In genomic region chr19:19464339-19465098, GRCh38 we compare ENCODE assay signal across 8 cellular contexts. TPM values are rescaled to one million over a fixed set of nuclear protein-coding genes. Genes with fewer than 3 reads are reported as not detected.
DNase-seq lines count a peak whose midpoint lies in the region; ATAC-seq, FAIRE-seq and TF ChIP-seq lines count a peak whose summit lies in the region.

No MANE protein-coding gene starts in this region.

- peaks cover 0 to 18% (median 0%) of the 10 kb centered on the region in 3 donors for H3K9me3 ChIP-seq in adrenal gland (replicated peaks in 1 of 3)
- H3K9me3 ChIP-seq in hepatocyte (ENCODE audit: low read depth): peaks cover 22% of the 10 kb centered on the region
- no peaks in the 10 kb centered on the region for H3K9me3 ChIP-seq in testis

- ATAC-seq in GM19035 (IDR thresholded peaks at IDR 0.05; ENCODE audit: unreplicated experiment): no peak
- no peak for ATAC-seq in GM21825 (IDR thresholded peaks at IDR 0.05; ENCODE audit: unreplicated experiment)

- H3K36me3 ChIP-seq in adrenal gland (replicated peaks in 1 of 2): peaks cover 0 to 15% of the 10 kb centered on the region in 2 donors
- peaks cover 8% of the 10 kb centered on the region for H3K36me3 ChIP-seq in hepatocyte (replicated peaks; ENCODE audit: insufficient read depth, low read depth)
- no peaks in the 10 kb centered on the region for H3K36me3 ChIP-seq in testis (ENCODE audit: low read depth, missing control alignments)

- H3K79me2 ChIP-seq in hepatocyte: peaks cover 83% of the 10 kb centered on the region

- DNase-seq in GM03348 (ENCODE audit: low spot score) (peak; percentile 36), adrenal gland (peak in 4 of 7 donors; percentile 65 to 73 (median 66)), hepatocyte (ENCODE audit: low spot score) (peak; percentile 90), retinal pigment epithelial cell (ENCODE audit: low read depth) (peak; percentile 69), urothelium cell line (ENCODE audit: low spot score) (no peak), testis (no peak)

- H2AFZ ChIP-seq in hepatocyte: no peak overlapping the region

- intact Hi-C loops in adrenal gland (cut with DNase I): no loop called here
- intact Hi-C loops in testis (cut with DNase I; ENCODE audit: low total_unique reads): no loop called here

- TF ChIP-seq CTCF in adrenal gland (IDR thresholded peaks at IDR 0.05) (no peak), hepatocyte (IDR thresholded peaks at IDR 0.05; ENCODE audit: poor library complexity) (no peak), retinal pigment epithelial cell (conservative IDR thresholded peaks at IDR 0.05; ENCODE audit: low read depth, low read length) (no peak), testis (IDR thresholded peaks at IDR 0.05) (no peak)

- no peaks in the 10 kb centered on the region for H3K27me3 ChIP-seq in adrenal gland
- H3K27me3 ChIP-seq in hepatocyte: no peaks in the 10 kb centered on the region
- no peaks in the 10 kb centered on the region for H3K27me3 ChIP-seq in testis

- FAIRE-seq in urothelium cell line (lab: Jason Lieb, UNC): no peak

- 50 to 66% (median 55%) methylated on average over 13 of the region's 13 CpGs for WGBS in adrenal gland, 4 donors
- WGBS in hepatocyte (ENCODE audit: low lambda C conversion rate, missing lambda C conversion rate): 32% methylated on average over 13 of the region's 13 CpGs
- 59 to 60% methylated on average over 13 of the region's 13 CpGs for WGBS in testis, 2 donors

- peaks cover 50 to 54% of the 10 kb centered on the region in 2 donors for H3K4me1 ChIP-seq in adrenal gland (replicated peaks in 1 of 2)
- H3K4me1 ChIP-seq in hepatocyte (ENCODE audit: insufficient read depth): peaks cover 48% of the 10 kb centered on the region
- H3K4me1 ChIP-seq in testis: peaks cover 48% of the 10 kb centered on the region

- no peak overlapping the region for H3K4me3 ChIP-seq in adrenal gland
- H3K4me3 ChIP-seq in hepatocyte: no peak overlapping the region
- no peak overlapping the region for H3K4me3 ChIP-seq in retinal pigment epithelial cell (ENCODE audit: low read length)
- no peak overlapping the region for H3K4me3 ChIP-seq in testis

- H4K20me1 ChIP-seq in hepatocyte (ENCODE audit: insufficient read depth, poor library complexity, severe bottlenecking): peaks cover 14% of the 10 kb centered on the region

- peak overlapping the region; percentile 55 for H3K4me2 ChIP-seq in hepatocyte

- no peaks in the 10 kb centered on the region for H3K9me2 ChIP-seq in hepatocyte (replicated peaks; ENCODE audit: insufficient read depth)

- H3K27ac ChIP-seq in adrenal gland (peak overlapping the region in 4 of 5 donors; percentile 25 to 92 (median 73)), hepatocyte (peak overlapping the region; percentile 94), testis (peak overlapping the region in 1 of 2 donors; percentile 41)

- TF ChIP-seq POLR2A in adrenal gland (IDR thresholded peaks at IDR 0.05): no peak
- no peak for TF ChIP-seq POLR2A in testis (IDR thresholded peaks at IDR 0.05)

RNA-seq across cellular contexts. Expression of gene TSSK6, which starts 50.8 kb away (rescaled TPM):
- 10 to 100 TPM in 1 of 8 donors, 1 to 10 TPM in 6, under 1 TPM in 1; 0.95 to 50.5 (median 3.6) TPM for total RNA-seq in adrenal gland
- 1 to 10 TPM in 1 of 3 donors, under 1 TPM in 1, not detected in 1; 0.37 to 1.0 TPM for polyA plus RNA-seq in adrenal gland
- 0.87 and 1.1 TPM in 2 replicates for total RNA-seq in hepatocyte
- 1.3 TPM in 1 of 2 replicates, not detected in the other for polyA plus RNA-seq in hepatocyte
- 100 to 1,000 TPM; 117 to 722 TPM for total RNA-seq in testis
- 125 TPM for polyA plus RNA-seq in testis (ENCODE audit: insufficient read depth, low read depth, low replicate concordance)

RNA-seq across cellular contexts. Expression of gene NDUFA13, which starts 51.5 kb away (rescaled TPM):
- total RNA-seq in adrenal gland (100 to 1,000 TPM in 6 of 8 donors, 10 to 100 TPM in 2; 17.0 to 416 (median 281) TPM), hepatocyte (46.3 and 80.4 TPM in 2 replicates), testis (100 to 1,000 TPM; 210 to 283 TPM)
- polyA plus RNA-seq in adrenal gland (100 to 1,000 TPM; 202 to 558 (median 329) TPM), hepatocyte (598 and 615 TPM in 2 replicates), testis (ENCODE audit: insufficient read depth, low read depth, low replicate concordance) (260 TPM)

RNA-seq across cellular contexts. Expression of gene GATAD2A, which starts 59.0 kb away (rescaled TPM):
- total RNA-seq in adrenal gland (100 to 1,000 TPM in 1 of 8 donors, 10 to 100 TPM in 7; 38.7 to 125 (median 65.5) TPM), hepatocyte (28.0 and 35.7 TPM in 2 replicates), testis (100 to 1,000 TPM; 163 to 197 TPM)
- polyA plus RNA-seq in adrenal gland (10 to 100 TPM; 17.0 to 35.1 (median 20.9) TPM), hepatocyte (31.4 and 35.3 TPM in 2 replicates), testis (ENCODE audit: insufficient read depth, low read depth, low replicate concordance) (109 TPM)

Comparison
In these comparisons a context has a peak if more than half of its experiments do, and no peak if none do; other contexts are left out.
1. DNase-seq: peak in GM03348 (single experiment), adrenal gland (4 of 7), hepatocyte (single experiment) and retinal pigment epithelial cell (single experiment); none in urothelium cell line (single experiment) and testis (single experiment).